27 cellular contexts compared by ENCODE assay signal in the genomic region with DNA sequence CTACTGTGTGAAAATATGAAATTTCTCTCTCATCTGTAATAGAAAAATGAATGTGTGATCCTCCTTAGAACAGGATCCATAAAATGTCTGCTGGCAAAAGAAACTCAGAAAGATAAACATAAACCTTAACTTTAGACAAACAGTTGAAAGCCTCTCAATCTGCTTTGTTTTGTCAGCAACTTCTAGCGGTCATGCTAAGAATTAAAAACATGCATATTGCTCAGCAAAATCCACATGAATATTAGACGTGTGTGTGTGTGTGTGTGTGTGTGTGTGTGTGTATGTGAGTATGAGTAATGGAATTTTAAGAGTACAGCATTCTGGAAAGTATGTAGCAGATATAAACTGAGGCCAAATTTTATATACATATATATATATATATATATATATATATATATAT.
DNase-seq lines count a peak whose midpoint lies in the region; ATAC-seq and TF ChIP-seq lines count a peak whose summit lies in the region.
"Had no signal": no experiment of that assay in that cellular context is flagged by ENCODE, and none has a peak within 500 bp of the region (broad histone marks: within the 10 kb centered on the region; RNA-seq: fewer than 3 reads in every experiment).

No MANE protein-coding gene starts in this region.

- peaks cover 8% of the 10 kb centered on the region for H3K9me3 ChIP-seq in A673 (ENCODE audit: low read depth, low read length, poor library complexity, severe bottlenecking)
- H3K9me3 ChIP-seq: A549 had no signal

- no peak overlapping the region for H3K4me3 ChIP-seq in A673 (ENCODE audit: low read depth, low read length, poor library complexity, severe bottlenecking)
- H3K4me3 ChIP-seq: A549, GM12878, PC-9 had no signal

- H3K36me3 Mint-ChIP-seq in osteocyte (ENCODE audit: unreplicated experiment): peaks cover 3% of the 10 kb centered on the region
- no peaks in the 10 kb centered on the region for H3K36me3 Mint-ChIP-seq in activated naive CD8-positive, alpha-beta T cell treated with anti-CD3 and anti-CD28 coated beads, Interleukin-2, amount 50 U/mL, for 24 hours (ENCODE audit: low read depth)
- H3K36me3 Mint-ChIP-seq: CD8-positive, alpha-beta memory T cell had no signal

- no peaks in the 10 kb centered on the region for H3K36me3 ChIP-seq in A673 (ENCODE audit: insufficient read depth, low read length, poor library complexity, severe bottlenecking)

- peaks cover 15% of the 10 kb centered on the region for H3K4me1 ChIP-seq in A673 (ENCODE audit: insufficient read depth, low read length, poor library complexity, severe bottlenecking)
- H3K4me1 ChIP-seq: A549 had no signal

- H3K27ac ChIP-seq in VCaP (no peak overlapping the region), A673 (ENCODE audit: low read depth, low read length, poor library complexity, severe bottlenecking) (no peak overlapping the region)
- H3K27ac ChIP-seq: A549, C4-2B, PC-9, RWPE1 had no signal

- DNase-seq in brain pericyte (ENCODE audit: low read depth, low spot score) (peak; percentile 62), fibroblast of gingiva (ENCODE audit: low read depth) (peak; percentile 33), osteocyte (ENCODE audit: extremely low spot score, unreplicated experiment) (no peak), A673 (ENCODE audit: low spot score) (no peak), T-helper 2 cell (no peak)
- no peak for DNase-seq in activated naive CD8-positive, alpha-beta T cell treated with anti-CD3 and anti-CD28 coated beads, Interleukin-2, amount 50 U/mL, for 24 hours
- DNase-seq: CD8-positive, alpha-beta memory T cell; DMS 273 treated with DMSO at 0.1 percent for 48 hours; DMS79; EL; GDM1; Kasumi-1; MV-4-11; NCI-H1105 treated with DMSO at 0.1 percent for 48 hours; NCI-H146; NCI-H1930; NCI-H2107; NCI-H774; NK-92 treated with Interleukin-12 subunit alpha and Interleukin-12 subunit beta, amount 100 ng/mL, for 24 hours; PC-9; SHP77 treated with DMSO at 0.1 percent for 48 hours had no signal

- no peak for ATAC-seq in activated naive CD8-positive, alpha-beta T cell treated with anti-CD3 and anti-CD28 coated beads, Interleukin-2, amount 50 U/mL, for 24 hours
- ATAC-seq in HG03095 (IDR thresholded peaks at IDR 0.05; ENCODE audit: unreplicated experiment): no peak
- ATAC-seq: A549, GM12878 had no signal

- POLR2A ChIA-PET in A673 (lab: Charles Lee; ENCODE audit: low non-redundant PET): no interaction called here

- H3K4me1 Mint-ChIP-seq in osteocyte (ENCODE audit: unreplicated experiment): peaks cover 27% of the 10 kb centered on the region
- H3K4me1 Mint-ChIP-seq in activated naive CD8-positive, alpha-beta T cell treated with anti-CD3 and anti-CD28 coated beads, Interleukin-2, amount 50 U/mL, for 24 hours: no peaks in the 10 kb centered on the region
- H3K4me1 Mint-ChIP-seq: CD8-positive, alpha-beta memory T cell had no signal

- peaks cover 9% of the 10 kb centered on the region for H3K9me3 Mint-ChIP-seq in osteocyte (ENCODE audit: unreplicated experiment)
- H3K9me3 Mint-ChIP-seq in activated naive CD8-positive, alpha-beta T cell treated with anti-CD3 and anti-CD28 coated beads, Interleukin-2, amount 50 U/mL, for 24 hours: peaks cover 23% of the 10 kb centered on the region

- H3K4me3 Mint-ChIP-seq in osteocyte (ENCODE audit: unreplicated experiment): no peak overlapping the region
- no peak overlapping the region for H3K4me3 Mint-ChIP-seq in activated naive CD8-positive, alpha-beta T cell treated with anti-CD3 and anti-CD28 coated beads, Interleukin-2, amount 50 U/mL, for 24 hours
- H3K4me3 Mint-ChIP-seq: CD8-positive, alpha-beta memory T cell had no signal

- H3K27ac Mint-ChIP-seq in osteocyte (ENCODE audit: unreplicated experiment): peak overlapping the region; percentile 75
- no peak overlapping the region for H3K27ac Mint-ChIP-seq in activated naive CD8-positive, alpha-beta T cell treated with anti-CD3 and anti-CD28 coated beads, Interleukin-2, amount 50 U/mL, for 24 hours
- H3K27ac Mint-ChIP-seq: CD8-positive, alpha-beta memory T cell had no signal

- intact Hi-C loops in A673 (cut with micrococcal nuclease; ENCODE audit: unreplicated experiment): no loop called here

- no peaks in the 10 kb centered on the region for H3K27me3 ChIP-seq in A673 (replicated peaks; ENCODE audit: insufficient read depth, low read depth, low read length, poor library complexity)

- CTCF ChIA-PET in A673 (lab: Charles Lee): no interaction called here

- TF ChIP-seq CTCF in VCaP (conservative IDR thresholded peaks at IDR 0.05) (0 out of 2 replicates have a peak, but pooled peaks have one; percentile 10), osteocyte (IDR thresholded peaks at IDR 0.05) (peak; percentile 21), A673 (conservative IDR thresholded peaks at IDR 0.05; ENCODE audit: low read depth, low read length) (no peak)

- no peaks in the 10 kb centered on the region for H3K27me3 Mint-ChIP-seq in osteocyte (ENCODE audit: unreplicated experiment)
- no peaks in the 10 kb centered on the region for H3K27me3 Mint-ChIP-seq in activated naive CD8-positive, alpha-beta T cell treated with anti-CD3 and anti-CD28 coated beads, Interleukin-2, amount 50 U/mL, for 24 hours
- H3K27me3 Mint-ChIP-seq: CD8-positive, alpha-beta memory T cell had no signal

- BruUV-seq in A673 (replicated peaks; lab: Mats Ljungman, UMichigan): no TSS peak

Comparison
In these comparisons a context has a peak if more than half of its experiments do, and no peak if none do; other contexts are left out.
1. DNase-seq: peak in brain pericyte (single experiment) and fibroblast of gingiva (single experiment); none in osteocyte (single experiment), A673 (single experiment), T-helper 2 cell (0 of 5) and activated naive CD8-positive, alpha-beta T cell treated with anti-CD3 and anti-CD28 coated beads, Interleukin-2, amount 50 U/mL, for 24 hours (single experiment).